8 cellular contexts compared by ENCODE assay signal in genomic region chr14:76957224-76957881, GRCh38.
DNase-seq lines count a peak whose midpoint lies in the region; ATAC-seq and TF ChIP-seq lines count a peak whose summit lies in the region.

No MANE protein-coding gene starts in this region.

- H3K9me2 ChIP-seq in hepatocyte (replicated peaks; ENCODE audit: insufficient read depth): no peaks in the 10 kb centered on the region

- H3K36me3 ChIP-seq in hepatocyte (replicated peaks; ENCODE audit: insufficient read depth, low read depth): no peaks in the 10 kb centered on the region

- H3K79me2 ChIP-seq in hepatocyte: no peaks in the 10 kb centered on the region

- H3K36me3 Mint-ChIP-seq in stimulated activated memory B cell treated with anti-CD40 and anti-IgM and Interleukin-4, amounts not matched to agents 10 μg/mL and 1 μg/mL and 100 μg/mL, for 72 hours: no peaks in the 10 kb centered on the region

- no peaks in the 10 kb centered on the region for H3K9me3 ChIP-seq in hepatocyte (ENCODE audit: low read depth)

- H3K9me3 Mint-ChIP-seq in stimulated activated memory B cell treated with anti-CD40 and anti-IgM and Interleukin-4, amounts not matched to agents 10 μg/mL and 1 μg/mL and 100 μg/mL, for 72 hours: no peaks in the 10 kb centered on the region

- DNase-seq in NCI-H510A treated with DMSO at 0.1 percent for 48 hours (lab: John Stamatoyannopoulos, UW) (peak; percentile 11), NCI-H510A (lab: John Stamatoyannopoulos, UW) (no peak), T-helper 9 cell (peak; percentile 21), hepatocyte (ENCODE audit: low spot score) (no peak), OCI-M2 (lab: John Stamatoyannopoulos, UW; ENCODE audit: unreplicated experiment) (no peak), NAMALWA (ENCODE audit: low spot score) (no peak), GOT3 (lab: John Stamatoyannopoulos, UW) (no peak)

- peaks cover 47% of the 10 kb centered on the region for H3K4me1 ChIP-seq in hepatocyte (ENCODE audit: insufficient read depth)

- peaks cover 81% of the 10 kb centered on the region for H3K4me1 Mint-ChIP-seq in stimulated activated memory B cell treated with anti-CD40 and anti-IgM and Interleukin-4, amounts not matched to agents 10 μg/mL and 1 μg/mL and 100 μg/mL, for 72 hours

- peak overlapping the region; percentile 95 for H3K27ac ChIP-seq in hepatocyte

- no peak for ATAC-seq in stimulated activated memory B cell treated with anti-CD40 and anti-IgM and Interleukin-4, amounts not matched to agents 10 μg/mL and 1 μg/mL and 100 μg/mL, for 72 hours

- peak overlapping the region; percentile 75 for H3K4me2 ChIP-seq in hepatocyte

- no peaks in the 10 kb centered on the region for H3K27me3 ChIP-seq in hepatocyte

- peak overlapping the region; percentile 8 for H3K4me3 Mint-ChIP-seq in stimulated activated memory B cell treated with anti-CD40 and anti-IgM and Interleukin-4, amounts not matched to agents 10 μg/mL and 1 μg/mL and 100 μg/mL, for 72 hours

- 58% methylated on average over 4 of the region's 4 CpGs for WGBS in hepatocyte (ENCODE audit: low lambda C conversion rate, missing lambda C conversion rate)

- peak overlapping the region; percentile 89 for H3K27ac Mint-ChIP-seq in stimulated activated memory B cell treated with anti-CD40 and anti-IgM and Interleukin-4, amounts not matched to agents 10 μg/mL and 1 μg/mL and 100 μg/mL, for 72 hours

- no peaks in the 10 kb centered on the region for H3K27me3 Mint-ChIP-seq in stimulated activated memory B cell treated with anti-CD40 and anti-IgM and Interleukin-4, amounts not matched to agents 10 μg/mL and 1 μg/mL and 100 μg/mL, for 72 hours

- no peaks in the 10 kb centered on the region for H4K20me1 ChIP-seq in hepatocyte (ENCODE audit: insufficient read depth, poor library complexity, severe bottlenecking)

- no peak for TF ChIP-seq CTCF in hepatocyte (IDR thresholded peaks at IDR 0.05; ENCODE audit: poor library complexity)

- H2AFZ ChIP-seq in hepatocyte: no peak overlapping the region

- H3K4me3 ChIP-seq in hepatocyte: no peak overlapping the region

Comparison
In these comparisons a context has a peak if more than half of its experiments do, and no peak if none do; other contexts are left out.
1. DNase-seq: peak in NCI-H510A treated with DMSO at 0.1 percent for 48 hours (single experiment) and T-helper 9 cell (single experiment); none in NCI-H510A (single experiment), hepatocyte (single experiment), OCI-M2 (single experiment), NAMALWA (single experiment) and GOT3 (single experiment).